Comparison of ENCODE assay signal across 1 cellular context in genomic region chr7:50565559-50565916, GRCh38.
A peak's percentile ranks its signal among the peaks of the same experiment; 100 is the strongest.
TF ChIP-seq lines count a peak whose summit lies in the region.

No MANE protein-coding gene starts in this region.

TF ChIP-seq in HepG2, 621 proteins besides CTCF, POLR2A, EP300 and RAD21 (continued from another document):
- TF ChIP-seq PAXIP1 (CRISPR knock-in tag; conservative IDR thresholded peaks at IDR 0.05) = 0 out of 2 replicates have a peak, but pooled peaks have one; percentile 12
- no peak for TF ChIP-seq ZMAT5 (CRISPR knock-in tag; IDR thresholded peaks at IDR 0.05; ENCODE audit: borderline replicate concordance, low read depth)
- no peak for TF ChIP-seq NONO (IDR thresholded peaks at IDR 0.05)
- TF ChIP-seq NONO (CRISPR knock-in tag; conservative IDR thresholded peaks at IDR 0.05) = 0 out of 2 replicates have a peak, but pooled peaks have one; percentile 3
- TF ChIP-seq ZNF205 (CRISPR knock-in tag; IDR thresholded peaks at IDR 0.05) = no peak
- peak; percentile 5; the same call in 1 of the 2 replicates for TF ChIP-seq ARID4A (CRISPR knock-in tag; IDR thresholded peaks at IDR 0.05; ENCODE audit: borderline replicate concordance)
- TF ChIP-seq LBX2 (CRISPR knock-in tag; IDR thresholded peaks at IDR 0.05; ENCODE audit: borderline replicate concordance) = no peak
- 0 out of 2 replicates have a peak, but pooled peaks have one; percentile 10 for TF ChIP-seq ZBTB25 (CRISPR knock-in tag; IDR thresholded peaks at IDR 0.05)
- no peak for TF ChIP-seq ZNF431 (CRISPR knock-in tag; IDR thresholded peaks at IDR 0.05; ENCODE audit: borderline replicate concordance, low read depth)
- no peak for TF ChIP-seq E2F5 (CRISPR knock-in tag; conservative IDR thresholded peaks at IDR 0.05)
- TF ChIP-seq ZNF543 (CRISPR knock-in tag; IDR thresholded peaks at IDR 0.05) = 0 out of 2 replicates have a peak, but pooled peaks have one; percentile 30
- TF ChIP-seq ZNF616 (CRISPR knock-in tag; IDR thresholded peaks at IDR 0.05; ENCODE audit: low read depth) = no peak
- no peak for TF ChIP-seq ZNF335 (CRISPR knock-in tag; IDR thresholded peaks at IDR 0.05)
- no peak for TF ChIP-seq TOE1 (CRISPR knock-in tag; IDR thresholded peaks at IDR 0.05)
- no peak for TF ChIP-seq ARID2 (CRISPR knock-in tag; IDR thresholded peaks at IDR 0.05; ENCODE audit: borderline replicate concordance)
- no peak for TF ChIP-seq YEATS2 (CRISPR knock-in tag; IDR thresholded peaks at IDR 0.05; ENCODE audit: borderline replicate concordance)
- TF ChIP-seq ZNF430 (CRISPR knock-in tag; IDR thresholded peaks at IDR 0.05) = no peak
- 0 out of 2 replicates have a peak, but pooled peaks have one; percentile 7 for TF ChIP-seq REPIN1 (CRISPR knock-in tag; IDR thresholded peaks at IDR 0.05; ENCODE audit: borderline replicate concordance, low read depth)
- TF ChIP-seq DMAP1 (CRISPR knock-in tag; IDR thresholded peaks at IDR 0.05) = no peak
- no peak for TF ChIP-seq GPBP1L1 (CRISPR knock-in tag; IDR thresholded peaks at IDR 0.05)
- TF ChIP-seq SP140L (CRISPR knock-in tag; IDR thresholded peaks at IDR 0.05; ENCODE audit: borderline replicate concordance) = 0 out of 2 replicates have a peak, but pooled peaks have one; percentile 4
- TF ChIP-seq RARA (CRISPR knock-in tag; IDR thresholded peaks at IDR 0.05) = no peak
- TF ChIP-seq ZNF556 (CRISPR knock-in tag; IDR thresholded peaks at IDR 0.05; ENCODE audit: borderline replicate concordance) = peak; percentile 6; the same call in 1 of the 2 replicates
- no peak for TF ChIP-seq MTERF4 (CRISPR knock-in tag; IDR thresholded peaks at IDR 0.05)
- TF ChIP-seq ZSCAN29 (CRISPR knock-in tag; conservative IDR thresholded peaks at IDR 0.05) = 0 out of 2 replicates have a peak, but pooled peaks have one; percentile 9
- 0 out of 2 replicates have a peak, but pooled peaks have one; percentile 34 for TF ChIP-seq SP4 (CRISPR knock-in tag; IDR thresholded peaks at IDR 0.05)
- no peak for TF ChIP-seq ZMYM4 (CRISPR knock-in tag; IDR thresholded peaks at IDR 0.05)
- peak; percentile 9; the same call in 1 of the 2 replicates for TF ChIP-seq RCOR2 (CRISPR knock-in tag; IDR thresholded peaks at IDR 0.05)
- no peak for TF ChIP-seq ONECUT2 (CRISPR knock-in tag; IDR thresholded peaks at IDR 0.05)
- 0 out of 2 replicates have a peak, but pooled peaks have one; percentile 17 for TF ChIP-seq SPEN (CRISPR knock-in tag; IDR thresholded peaks at IDR 0.05; ENCODE audit: low read depth)
TF ChIP-seq in HepG2: peak in this region for 14.
